In the genomic region with DNA sequence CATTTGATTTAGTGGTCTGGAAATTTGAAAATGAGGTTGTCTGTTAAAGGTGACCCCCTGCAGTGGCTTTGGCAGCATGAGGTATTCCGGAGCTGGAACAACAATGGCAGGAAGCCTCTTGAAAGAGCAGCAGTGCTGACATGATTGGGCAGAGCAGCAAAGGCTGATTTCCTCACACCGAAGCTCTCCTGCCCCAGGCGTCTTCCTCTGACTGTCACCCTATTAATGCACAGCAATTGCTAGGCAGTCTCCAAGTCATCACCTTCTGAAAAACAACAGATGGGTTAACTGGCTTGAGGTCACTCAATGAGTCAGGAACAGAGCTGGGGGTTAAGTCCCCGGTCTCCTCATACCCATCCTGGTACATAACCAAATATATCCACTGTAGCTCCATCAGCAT, we compare ENCODE assay signal across 12 cellular contexts.
DNase-seq lines count a peak whose midpoint lies in the region; ATAC-seq and TF ChIP-seq lines count a peak whose summit lies in the region.
"Had no signal": no experiment of that assay in that cellular context is flagged by ENCODE, and none has a peak within 500 bp of the region (broad histone marks: within the 10 kb centered on the region; RNA-seq: fewer than 3 reads in every experiment).

No MANE protein-coding gene starts in this region.

- H3K27ac Mint-ChIP-seq in endodermal cell (no peak overlapping the region), HFFc6 (no peak overlapping the region)

- no peak overlapping the region for H3K9ac ChIP-seq in HUES48 (ENCODE audit: low read depth, low read length)
- H3K9ac ChIP-seq in endodermal cell (ENCODE audit: extremely low read depth, low read length, poor library complexity, severe bottlenecking), result no peak overlapping the region

- H3K36me3 ChIP-seq in HUES48 (ENCODE audit: control insufficient read depth, insufficient read depth, low read length), result no peaks in the 10 kb centered on the region
- no peaks in the 10 kb centered on the region for H3K36me3 ChIP-seq in endodermal cell (ENCODE audit: control insufficient read depth, insufficient read depth, low read length)
- H3K36me3 ChIP-seq: esophagus squamous epithelium had no signal

- H3K4me3 Mint-ChIP-seq in endodermal cell (no peak overlapping the region), HFFc6 (no peak overlapping the region)

- H3K27ac ChIP-seq in HUES48 (ENCODE audit: low read depth, low read length) (peak overlapping the region; percentile 43), endodermal cell (ENCODE audit: low read depth, low read length) (peak overlapping the region; percentile 62)
- H3K27ac ChIP-seq: esophagus squamous epithelium had no signal

- TF ChIP-seq CTCF in endodermal cell (conservative IDR thresholded peaks at IDR 0.05) (no peak), HFFc6 (IDR thresholded peaks at IDR 0.05) (no peak)

- 20 to 35% methylated on average over 4 of the region's 4 CpGs for WGBS in endodermal cell (ENCODE audit: insufficient coverage in 1 of 2, insufficient read length in 1 of 2), 2 experiments

- no peaks in the 10 kb centered on the region for H3K27me3 Mint-ChIP-seq in endodermal cell (ENCODE audit: insufficient read depth)
- H3K27me3 Mint-ChIP-seq in HFFc6 (ENCODE audit: insufficient read depth), result peaks cover 1% of the 10 kb centered on the region; the same call in 1 of the 2 replicates

- H3K27me3 ChIP-seq in HUES48 (ENCODE audit: control insufficient read depth, insufficient read depth, low read length), result no peaks in the 10 kb centered on the region
- no peaks in the 10 kb centered on the region for H3K27me3 ChIP-seq in endodermal cell (ENCODE audit: control insufficient read depth, insufficient read depth, low read length, poor library complexity, severe bottlenecking)
- H3K27me3 ChIP-seq: esophagus squamous epithelium had no signal

- no peak overlapping the region for H3K4me3 ChIP-seq in HUES48 (ENCODE audit: low read depth, low read length)
- no peak overlapping the region for H3K4me3 ChIP-seq in endodermal cell (ENCODE audit: low read length)
- H3K4me3 ChIP-seq: esophagus squamous epithelium, K562 had no signal

- H3K9me3 Mint-ChIP-seq in endodermal cell, result no peaks in the 10 kb centered on the region
- H3K9me3 Mint-ChIP-seq in HFFc6, result peaks cover 9% of the 10 kb centered on the region

- DNase-seq in NCI-H524 treated with DMSO at 0.1 percent for 48 hours (lab: John Stamatoyannopoulos, UW) (peak; percentile 33), endodermal cell (peak; percentile 88), putamen (ENCODE audit: low spot score) (peak; percentile 30), HFFc6 (no peak), DMS114 treated with DMSO at 0.1 percent for 48 hours (lab: John Stamatoyannopoulos, UW; ENCODE audit: unreplicated experiment) (no peak)
- DNase-seq: activated T-cell treated with anti-CD3 and anti-CD28 coated beads for 4 hours, DMS53, esophagus squamous epithelium, OCI-M1 had no signal

- H3K4me1 ChIP-seq in HUES48 (ENCODE audit: control insufficient read depth, insufficient read depth, low read length) (peaks cover 26% of the 10 kb centered on the region), endodermal cell (ENCODE audit: control insufficient read depth, insufficient read depth, low read length) (no peaks in the 10 kb centered on the region)
- H3K4me1 ChIP-seq: esophagus squamous epithelium had no signal

- ATAC-seq in GM19023 (IDR thresholded peaks at IDR 0.05; ENCODE audit: unreplicated experiment), result no peak
- ATAC-seq: K562 had no signal

- H3K36me3 Mint-ChIP-seq in endodermal cell (ENCODE audit: low read depth) (no peaks in the 10 kb centered on the region), HFFc6 (ENCODE audit: low read depth) (no peaks in the 10 kb centered on the region)

- H3K9me3 ChIP-seq in HUES48 (ENCODE audit: control insufficient read depth, insufficient read depth, low read length), result no peaks in the 10 kb centered on the region
- H3K9me3 ChIP-seq in endodermal cell (ENCODE audit: control insufficient read depth, low read length), result no peaks in the 10 kb centered on the region
- H3K9me3 ChIP-seq: esophagus squamous epithelium had no signal

- H3K4me1 Mint-ChIP-seq in endodermal cell, result peaks cover 16% of the 10 kb centered on the region
- no peaks in the 10 kb centered on the region for H3K4me1 Mint-ChIP-seq in HFFc6 (ENCODE audit: low read depth)

Comparison
In these comparisons a context has a peak if more than half of its experiments do, and no peak if none do; other contexts are left out.
1. DNase-seq: peak in NCI-H524 treated with DMSO at 0.1 percent for 48 hours (single experiment), endodermal cell (single experiment) and putamen (single experiment); none in HFFc6 (single experiment) and DMS114 treated with DMSO at 0.1 percent for 48 hours (single experiment).